8 cellular contexts compared by ENCODE assay signal in genomic region chr3:179045719-179046402, GRCh38.
DNase-seq lines count a peak whose midpoint lies in the region; ATAC-seq and TF ChIP-seq lines count a peak whose summit lies in the region.

No MANE protein-coding gene starts in this region.

- DNase-seq in GM12864 (ENCODE audit: low read depth): peak; percentile 46
- DNase-seq in central memory CD8-positive, alpha-beta T cell (ENCODE audit: low spot score in 2 of 2): no peak
- no peak for DNase-seq in HPDE6-E6E7 (ENCODE audit: extremely low spot score)
- DNase-seq in 8988T: no peak
- DNase-seq in stimulated activated CD4-positive, alpha-beta T cell treated with anti-CD3 and anti-CD28 coated beads, Interleukin-4, amount 100 ng/mL, for 1 hour: no peak
- DNase-seq in stimulated activated CD4-positive, alpha-beta T cell treated with anti-CD3 and anti-CD28 coated beads, Interleukin-2, amount 100 ng/mL, for 48 hours: no peak

- no peak for TF ChIP-seq CTCF in GM12864 (IDR thresholded peaks at IDR 0.05; ENCODE audit: low read depth, low read length, missing control alignments)

- peak overlapping the region; percentile 38 for H3K27ac Mint-ChIP-seq in central memory CD8-positive, alpha-beta T cell (ENCODE audit: low read depth)

- H3K4me3 ChIP-seq in GM12864 (ENCODE audit: low read depth, low read length): no peak overlapping the region; the same call in 1 of the 2 replicates

- H3K9me3 Mint-ChIP-seq in central memory CD8-positive, alpha-beta T cell: no peaks in the 10 kb centered on the region

- ATAC-seq in GM21360 (IDR thresholded peaks at IDR 0.05; ENCODE audit: unreplicated experiment) (peak; percentile 69), HG03159 (IDR thresholded peaks at IDR 0.05; ENCODE audit: unreplicated experiment) (peak; percentile 54)
- ATAC-seq in central memory CD8-positive, alpha-beta T cell (replicated peaks; ENCODE audit: extremely low read depth, poor library complexity, severe bottlenecking): no peak

- no peaks in the 10 kb centered on the region for H3K27me3 Mint-ChIP-seq in central memory CD8-positive, alpha-beta T cell

- H3K36me3 Mint-ChIP-seq in central memory CD8-positive, alpha-beta T cell (ENCODE audit: insufficient read depth): peaks cover 2% of the 10 kb centered on the region

- no peak overlapping the region for H3K4me3 Mint-ChIP-seq in central memory CD8-positive, alpha-beta T cell

- H3K4me1 Mint-ChIP-seq in central memory CD8-positive, alpha-beta T cell: peaks cover 61% of the 10 kb centered on the region
